Comparison of ENCODE assay signal across 14 cellular contexts in genomic region chr7:39595102-39595620, GRCh38. TPM values are rescaled to one million over a fixed set of nuclear protein-coding genes. Genes with fewer than 3 reads are reported as not detected.
DNase-seq lines count a peak whose midpoint lies in the region; ATAC-seq and TF ChIP-seq lines count a peak whose summit lies in the region.
"Had no signal": no experiment of that assay in that cellular context is flagged by ENCODE, and none has a peak within 500 bp of the region (broad histone marks: within the 10 kb centered on the region; RNA-seq: fewer than 3 reads in every experiment).

No MANE protein-coding gene starts in this region.

- peak overlapping the region; percentile 40 for H3K27ac Mint-ChIP-seq in osteocyte (ENCODE audit: unreplicated experiment)
- H3K27ac Mint-ChIP-seq: activated B cell treated with CpG ODN at 0.5 μM for 24 hours; CD4-positive, alpha-beta memory T cell had no signal

- no peaks in the 10 kb centered on the region for H3K4me1 ChIP-seq in HEK293 (ENCODE audit: control insufficient read depth, insufficient read depth, low read length)
- H3K4me1 ChIP-seq: thyroid gland had no signal

- peaks cover 2% of the 10 kb centered on the region for H3K36me3 Mint-ChIP-seq in osteocyte (ENCODE audit: unreplicated experiment)
- H3K36me3 Mint-ChIP-seq: CD4-positive, alpha-beta memory T cell had no signal

- no peaks in the 10 kb centered on the region for H3K9me3 Mint-ChIP-seq in osteocyte (ENCODE audit: unreplicated experiment)
- H3K9me3 Mint-ChIP-seq: activated B cell treated with CpG ODN at 0.5 μM for 24 hours; CD4-positive, alpha-beta memory T cell had no signal

- H3K4me1 Mint-ChIP-seq in osteocyte (ENCODE audit: unreplicated experiment) = peaks cover 23% of the 10 kb centered on the region

- H3K4me3 Mint-ChIP-seq in osteocyte (ENCODE audit: unreplicated experiment) = no peak overlapping the region
- H3K4me3 Mint-ChIP-seq: activated B cell treated with CpG ODN at 0.5 μM for 24 hours; CD4-positive, alpha-beta memory T cell had no signal

- ATAC-seq in GM18505 (IDR thresholded peaks at IDR 0.05; ENCODE audit: unreplicated experiment) (no peak), GM18858 (IDR thresholded peaks at IDR 0.05; ENCODE audit: unreplicated experiment) (no peak), GM21360 (IDR thresholded peaks at IDR 0.05; ENCODE audit: unreplicated experiment) (no peak), GM21381 (IDR thresholded peaks at IDR 0.05; ENCODE audit: unreplicated experiment) (no peak)

- DNase-seq in NCI-H82 (lab: John Stamatoyannopoulos, UW) = peak; percentile 86
- DNase-seq in dermis microvascular lymphatic vessel endothelial cell (ENCODE audit: low read depth in 2 of 2) = peak; percentile 61 to 97
- no peak for DNase-seq in osteocyte (ENCODE audit: extremely low spot score, unreplicated experiment)
- DNase-seq: activated B cell treated with CpG ODN at 0.5 μM for 24 hours; activated CD8-positive, alpha-beta memory T cell treated with anti-CD3 and anti-CD28 coated beads, Interleukin-2, amount 50 U/mL, for 4 hours; CD4-positive, alpha-beta memory T cell; left ventricle myocardium inferior; stimulated activated CD4-positive, alpha-beta T cell treated with anti-CD3 and anti-CD28 coated beads, Interleukin-12 subunit alpha, Interleukin-12 subunit beta, amount 100 ng/mL, for 4 hours; thyroid gland had no signal

- TF ChIP-seq POLR2A in GM18505 (IDR thresholded peaks at IDR 0.05; ENCODE audit: borderline replicate concordance, extremely low read depth, insufficient read depth, insufficient read length) = no peak

- no peak overlapping the region for H3K27ac ChIP-seq in HEK293 (ENCODE audit: extremely low read depth, low read depth, low read length)
- H3K27ac ChIP-seq: left ventricle myocardium inferior, thyroid gland had no signal

- TF ChIP-seq CTCF in HEK293 (tag by site-specific recombination; IDR thresholded peaks at IDR 0.05) = no peak
- no peak for TF ChIP-seq CTCF in osteocyte (IDR thresholded peaks at IDR 0.05)

- H3K9me3 ChIP-seq in HEK293 (ENCODE audit: control insufficient read depth, insufficient read depth, low read depth, low read length) = no peaks in the 10 kb centered on the region
- H3K9me3 ChIP-seq: left ventricle myocardium inferior, thyroid gland had no signal

- CTCF ChIA-PET in HEK293 (lab: Yijun Ruan, JAX) = interaction anchor here (1.6 to 1.8 kb wide), 2 partner anchors 14 to 15 kb away, joined by 6 read pairs; no protein-coding TSS in a partner anchor

- no peak overlapping the region for H3K4me3 ChIP-seq in HEK293 (ENCODE audit: low read depth, low read length)
- H3K4me3 ChIP-seq: left ventricle myocardium inferior, thyroid gland had no signal

- POLR2A ChIA-PET in HEK293 (lab: Yijun Ruan, JAX) = interaction anchor here (0.9 kb wide), 1 partner anchor 28 kb away, joined by 5 read pairs; the partner anchor contains the start of gene RALA

- H3K36me3 ChIP-seq in HEK293 (ENCODE audit: control insufficient read depth in 2 of 2, insufficient read depth in 1 of 2, low read length in 2 of 2) = no peaks in the 10 kb centered on the region
- H3K36me3 ChIP-seq: left ventricle myocardium inferior, thyroid gland had no signal

- H3K27me3 Mint-ChIP-seq in osteocyte (ENCODE audit: unreplicated experiment) = no peaks in the 10 kb centered on the region
- H3K27me3 Mint-ChIP-seq: activated B cell treated with CpG ODN at 0.5 μM for 24 hours had no signal

TF ChIP-seq in HEK293, 187 proteins besides CTCF, POLR2A, EP300 and RAD21:
- no peak for TF ChIP-seq PRDM4 (tag by site-specific recombination; IDR thresholded peaks at IDR 0.05)
- TF ChIP-seq BCL11A (tag by site-specific recombination; IDR thresholded peaks at IDR 0.05; ENCODE audit: low read depth) = no peak
- peak; percentile 74 for TF ChIP-seq PRDM6 (tag by site-specific recombination; IDR thresholded peaks at IDR 0.05)
- no peak for TF ChIP-seq ZNF830 (tag by site-specific recombination; IDR thresholded peaks at IDR 0.05; ENCODE audit: low read depth)
- TF ChIP-seq ZNF214 (tag by site-specific recombination; IDR thresholded peaks at IDR 0.05; ENCODE audit: borderline replicate concordance) = no peak

RNA-seq across cellular contexts. Expression of gene RALA, which starts 28.2 kb away (rescaled TPM):
- total RNA-seq in dermis microvascular lymphatic vessel endothelial cell (28.4 and 35.0 TPM in 2 replicates), osteocyte (30.5 and 34.3 TPM in 2 replicates)

RNA-seq across cellular contexts. Expression of gene YAE1, which starts 29.0 kb away (rescaled TPM):
- total RNA-seq in dermis microvascular lymphatic vessel endothelial cell (16.4 and 18.3 TPM in 2 replicates), osteocyte (19.1 and 19.3 TPM in 2 replicates)
